Comparison of ENCODE assay signal across 11 cellular contexts in genomic region chr2:215624423-215624829, GRCh38.
DNase-seq lines count a peak whose midpoint lies in the region; ATAC-seq and TF ChIP-seq lines count a peak whose summit lies in the region.
"Had no signal": no experiment of that assay in that cellular context is flagged by ENCODE, and none has a peak within 500 bp of the region (broad histone marks: within the 10 kb centered on the region; RNA-seq: fewer than 3 reads in every experiment).

No MANE protein-coding gene starts in this region.

- peak; percentile 50 for ATAC-seq in mucosa of descending colon
- ATAC-seq: left colon had no signal

- no peak for TF ChIP-seq POLR2A in uterus (IDR thresholded peaks at IDR 0.05)

- no peaks in the 10 kb centered on the region for H3K27me3 ChIP-seq in uterus
- H3K27me3 ChIP-seq: BLaER1 had no signal

- H3K4me1 ChIP-seq in mucosa of descending colon (ENCODE audit: low read depth) (no peaks in the 10 kb centered on the region), uterus (no peaks in the 10 kb centered on the region)
- H3K4me1 ChIP-seq: BLaER1 had no signal

- peaks cover 3% of the 10 kb centered on the region for H3K4me1 Mint-ChIP-seq in activated CD4-positive, alpha-beta T cell treated with anti-CD3 and anti-CD28 coated beads, Interleukin-2, amount 10 ng/mL, durations not matched to agents 24 days and 14 days

- no peak overlapping the region for H3K4me3 Mint-ChIP-seq in activated CD4-positive, alpha-beta T cell treated with anti-CD3 and anti-CD28 coated beads, Interleukin-2, amount 10 ng/mL, durations not matched to agents 24 days and 14 days

- intact Hi-C loops in activated CD4-positive, alpha-beta T cell treated with anti-CD3 and anti-CD28 coated beads, Interleukin-2, amount 10 ng/mL, durations not matched to agents 24 days and 14 days (cut with micrococcal nuclease), result no loop called here
- intact Hi-C loops in mucosa of descending colon (cut with DNase I, micrococcal nuclease), result loop anchor here in 1 of 2 donors (5.0 kb wide), 1 partner anchor 293 kb away; no protein-coding TSS in a partner anchor
- intact Hi-C loops in uterus (cut with DNase I; ENCODE audit: low total_unique reads), result no loop called here

- H3K9me3 ChIP-seq in mucosa of descending colon (no peaks in the 10 kb centered on the region), uterus (no peaks in the 10 kb centered on the region)
- H3K9me3 ChIP-seq: BLaER1 had no signal

- H3K36me3 Mint-ChIP-seq in activated CD4-positive, alpha-beta T cell treated with anti-CD3 and anti-CD28 coated beads, Interleukin-2, amount 10 ng/mL, durations not matched to agents 24 days and 14 days (ENCODE audit: low read depth), result no peaks in the 10 kb centered on the region

- DNase-seq in activated CD4-positive, alpha-beta T cell treated with anti-CD3 and anti-CD28 coated beads, Interleukin-2, amount 10 ng/mL, durations not matched to agents 24 days and 14 days, result peak; percentile 36
- no peak for DNase-seq in activated CD4-positive, alpha-beta T cell treated with anti-CD3 and anti-CD28 coated beads, Interleukin-2, amount 50 U/mL, for 1 hour
- DNase-seq in coronary artery (ENCODE audit: low spot score), result peak; percentile 83
- DNase-seq in mucosa of descending colon, result no peak
- peak; percentile 34 to 61 for DNase-seq in uterus
- DNase-seq in dermis blood vessel endothelial cell, result no peak
- no peak for DNase-seq in activated CD4-positive, alpha-beta T cell treated with anti-CD3 and anti-CD28 coated beads for 4 hours
- DNase-seq in NCI-H526 (lab: John Stamatoyannopoulos, UW), result no peak
- DNase-seq: NCI-H146 had no signal

- H3K4me3 ChIP-seq in coronary artery, result no peak overlapping the region
- H3K4me3 ChIP-seq in mucosa of descending colon, result no peak overlapping the region
- H3K4me3 ChIP-seq in uterus, result no peak overlapping the region
- H3K4me3 ChIP-seq: BLaER1 had no signal

- peak overlapping the region; percentile 64 to 85 for H3K27ac ChIP-seq in coronary artery
- peak overlapping the region; percentile 23 to 26 for H3K27ac ChIP-seq in uterus
- H3K27ac ChIP-seq: BLaER1 had no signal

- H3K27ac Mint-ChIP-seq in activated CD4-positive, alpha-beta T cell treated with anti-CD3 and anti-CD28 coated beads, Interleukin-2, amount 10 ng/mL, durations not matched to agents 24 days and 14 days, result no peak overlapping the region

- H3K27me3 Mint-ChIP-seq in activated CD4-positive, alpha-beta T cell treated with anti-CD3 and anti-CD28 coated beads, Interleukin-2, amount 10 ng/mL, durations not matched to agents 24 days and 14 days, result peaks cover 6% of the 10 kb centered on the region

- no peaks in the 10 kb centered on the region for H3K9me3 Mint-ChIP-seq in activated CD4-positive, alpha-beta T cell treated with anti-CD3 and anti-CD28 coated beads, Interleukin-2, amount 10 ng/mL, durations not matched to agents 24 days and 14 days

- H3K36me3 ChIP-seq in mucosa of descending colon (ENCODE audit: low read depth), result no peaks in the 10 kb centered on the region
- H3K36me3 ChIP-seq in uterus, result no peaks in the 10 kb centered on the region
- H3K36me3 ChIP-seq: BLaER1 had no signal

- TF ChIP-seq CTCF in coronary artery (IDR thresholded peaks at IDR 0.05) (no peak), mucosa of descending colon (IDR thresholded peaks at IDR 0.05) (no peak), uterus (IDR thresholded peaks at IDR 0.05) (no peak)

Comparison
In these comparisons a context has a peak if more than half of its experiments do, and no peak if none do; other contexts are left out.
1. DNase-seq: peak in activated CD4-positive, alpha-beta T cell treated with anti-CD3 and anti-CD28 coated beads, Interleukin-2, amount 10 ng/mL, durations not matched to agents 24 days and 14 days (single experiment), coronary artery (single experiment) and uterus (2 of 2); none in activated CD4-positive, alpha-beta T cell treated with anti-CD3 and anti-CD28 coated beads, Interleukin-2, amount 50 U/mL, for 1 hour (single experiment), mucosa of descending colon (0 of 3), dermis blood vessel endothelial cell (single experiment), activated CD4-positive, alpha-beta T cell treated with anti-CD3 and anti-CD28 coated beads for 4 hours (0 of 2) and NCI-H526 (0 of 2).